16 cellular contexts compared by ENCODE assay signal in genomic region chr6:8437813-8438212, GRCh38.
"Had no signal": no experiment of that assay in that cellular context is flagged by ENCODE, and none has a peak within 500 bp of the region (broad histone marks: within the 10 kb centered on the region; RNA-seq: fewer than 3 reads in every experiment).

No MANE protein-coding gene starts in this region.

- H3K27me3 Mint-ChIP-seq: stimulated activated naive B cell treated with anti-CD40 and anti-IgM and Interleukin-4, amounts not matched to agents 10 μg/mL and 1 μg/mL and 100 μg/mL, for 72 hours; stimulated activated naive CD8-positive, alpha-beta T cell treated with anti-CD3 and anti-CD28 coated beads, Interleukin-15, amount 100 ng/mL, for 72 hours had no signal

- DNase-seq: effector memory CD8-positive, alpha-beta T cell; gastrocnemius medialis; heart right ventricle; hypothalamus; kidney glomerular epithelial cell; mesendoderm; naive thymus-derived CD4-positive, alpha-beta T cell; psoas muscle; sigmoid colon; stimulated activated CD4-positive, alpha-beta T cell treated with anti-CD3 and anti-CD28 coated beads, Interleukin-2, amount 100 ng/mL, for 24 hours; stimulated activated CD4-positive, alpha-beta T cell treated with anti-CD3 and anti-CD28 coated beads, Interleukin-4, amount 100 ng/mL, for 4 hours; stimulated activated naive B cell treated with anti-CD40 and anti-IgM and Interleukin-4, amounts not matched to agents 10 μg/mL and 1 μg/mL and 100 μg/mL, for 72 hours; stimulated activated naive CD8-positive, alpha-beta T cell treated with anti-CD3 and anti-CD28 coated beads, Interleukin-15, amount 100 ng/mL, for 72 hours; testis; transverse colon had no signal

- H3K4me3 Mint-ChIP-seq: dendritic cell treated with granulocyte-macrophage colony-stimulating factor and Interleukin-4, amounts not matched to agents 40 ng/mL and 50 ng/mL, for 4 days; effector memory CD8-positive, alpha-beta T cell; stimulated activated naive CD8-positive, alpha-beta T cell treated with anti-CD3 and anti-CD28 coated beads, Interleukin-15, amount 100 ng/mL, for 72 hours had no signal

- H3K9me3 Mint-ChIP-seq: effector memory CD8-positive, alpha-beta T cell; stimulated activated naive B cell treated with anti-CD40 and anti-IgM and Interleukin-4, amounts not matched to agents 10 μg/mL and 1 μg/mL and 100 μg/mL, for 72 hours had no signal

- ATAC-seq: effector memory CD8-positive, alpha-beta T cell; gastrocnemius medialis; heart right ventricle; naive thymus-derived CD4-positive, alpha-beta T cell; psoas muscle; stimulated activated naive B cell treated with anti-CD40 and anti-IgM and Interleukin-4, amounts not matched to agents 10 μg/mL and 1 μg/mL and 100 μg/mL, for 72 hours; stimulated activated naive CD8-positive, alpha-beta T cell treated with anti-CD3 and anti-CD28 coated beads, Interleukin-15, amount 100 ng/mL, for 72 hours had no signal

- H3K27ac Mint-ChIP-seq: dendritic cell treated with granulocyte-macrophage colony-stimulating factor and Interleukin-4, amounts not matched to agents 40 ng/mL and 50 ng/mL, for 4 days; effector memory CD8-positive, alpha-beta T cell; stimulated activated naive B cell treated with anti-CD40 and anti-IgM and Interleukin-4, amounts not matched to agents 10 μg/mL and 1 μg/mL and 100 μg/mL, for 72 hours; stimulated activated naive CD8-positive, alpha-beta T cell treated with anti-CD3 and anti-CD28 coated beads, Interleukin-15, amount 100 ng/mL, for 72 hours had no signal
